ENCODE assay signal across 17 cellular contexts in genomic region chr15:31552482-31553099, GRCh38.
"Had no signal": no experiment of that assay in that cellular context is flagged by ENCODE, and none has a peak within 500 bp of the region (broad histone marks: within the 10 kb centered on the region; RNA-seq: fewer than 3 reads in every experiment).

No MANE protein-coding gene starts in this region.

- H3K9me3 ChIP-seq: ascending aorta, thyroid gland had no signal

- H3K27ac Mint-ChIP-seq: activated CD4-positive, alpha-beta T cell treated with anti-CD3 and anti-CD28 coated beads for 36 hours; activated CD8-positive, alpha-beta T cell treated with anti-CD3 and anti-CD28 coated beads for 36 hours; endodermal cell; natural killer cell treated with Interleukin-12 subunit alpha and Interleukin-12 subunit beta and Interleukin-15 and Interleukin-18, amount 100 ng/mL, for 72 hours; stimulated activated naive B cell treated with anti-CD40 and anti-IgM and Interleukin-4, amounts not matched to agents 10 μg/mL and 1 μg/mL and 100 μg/mL, for 72 hours; T-helper 17 cell had no signal

- H3K36me3 Mint-ChIP-seq: natural killer cell treated with Interleukin-12 subunit alpha and Interleukin-12 subunit beta and Interleukin-15 and Interleukin-18, amount 100 ng/mL, for 72 hours; stimulated activated naive B cell treated with anti-CD40 and anti-IgM and Interleukin-4, amounts not matched to agents 10 μg/mL and 1 μg/mL and 100 μg/mL, for 72 hours had no signal

- H3K27me3 ChIP-seq: ascending aorta, cardiac muscle cell, dorsolateral prefrontal cortex, thyroid gland had no signal

- H3K36me3 ChIP-seq: ascending aorta, cardiac muscle cell, thyroid gland had no signal

- DNase-seq: activated CD4-positive, alpha-beta T cell treated with anti-CD3 and anti-CD28 coated beads for 36 hours; activated CD8-positive, alpha-beta T cell treated with anti-CD3 and anti-CD28 coated beads for 36 hours; activated T-cell treated with anti-CD3 and anti-CD28 coated beads, Interleukin-2, amount 50 U/mL, for 48 hours; endodermal cell; erythroblast; hippocampal formation; left ventricle myocardium superior; mesendoderm; stimulated activated CD4-positive, alpha-beta T cell treated with anti-CD3 and anti-CD28 coated beads, Interleukin-2, amount 100 ng/mL, for 48 hours; stimulated activated naive B cell treated with anti-CD40 and anti-IgM and Interleukin-4, amounts not matched to agents 10 μg/mL and 1 μg/mL and 100 μg/mL, for 72 hours; T-helper 17 cell; thyroid gland had no signal

- FAIRE-seq: urothelium cell line had no signal

- H3K4me1 Mint-ChIP-seq: endodermal cell; stimulated activated naive B cell treated with anti-CD40 and anti-IgM and Interleukin-4, amounts not matched to agents 10 μg/mL and 1 μg/mL and 100 μg/mL, for 72 hours had no signal

- H3K4me3 Mint-ChIP-seq: activated CD4-positive, alpha-beta T cell treated with anti-CD3 and anti-CD28 coated beads for 36 hours; activated CD8-positive, alpha-beta T cell treated with anti-CD3 and anti-CD28 coated beads for 36 hours; endodermal cell; natural killer cell treated with Interleukin-12 subunit alpha and Interleukin-12 subunit beta and Interleukin-15 and Interleukin-18, amount 100 ng/mL, for 72 hours; stimulated activated naive B cell treated with anti-CD40 and anti-IgM and Interleukin-4, amounts not matched to agents 10 μg/mL and 1 μg/mL and 100 μg/mL, for 72 hours; T-helper 17 cell had no signal

- H3K27ac ChIP-seq: ascending aorta, cardiac muscle cell, dorsolateral prefrontal cortex, thyroid gland had no signal

- H3K4me1 ChIP-seq: ascending aorta had no signal

- H3K9me3 Mint-ChIP-seq: activated CD8-positive, alpha-beta T cell treated with anti-CD3 and anti-CD28 coated beads for 36 hours; endodermal cell; natural killer cell treated with Interleukin-12 subunit alpha and Interleukin-12 subunit beta and Interleukin-15 and Interleukin-18, amount 100 ng/mL, for 72 hours; stimulated activated naive B cell treated with anti-CD40 and anti-IgM and Interleukin-4, amounts not matched to agents 10 μg/mL and 1 μg/mL and 100 μg/mL, for 72 hours had no signal

- H3K4me3 ChIP-seq: ascending aorta, cardiac muscle cell, dorsolateral prefrontal cortex, thyroid gland had no signal
